In genomic region chr12:75509621-75510020, GRCh38 we compare ENCODE assay signal across 1 cellular context.
TF ChIP-seq lines count a peak whose summit lies in the region.

No MANE protein-coding gene starts in this region.

TF ChIP-seq in IMR-90, 13 proteins besides CTCF, POLR2A, EP300 and RAD21 (continued from another document):
- TF ChIP-seq CHD1 (IDR thresholded peaks at IDR 0.05; ENCODE audit: low read depth, low read length): no peak
- no peak for TF ChIP-seq FOS (IDR thresholded peaks at IDR 0.05; ENCODE audit: low read depth, low read length)
- no peak for TF ChIP-seq RFX5 (IDR thresholded peaks at IDR 0.05; ENCODE audit: low read depth, low read length)
- no peak for TF ChIP-seq MAFK (IDR thresholded peaks at IDR 0.05; ENCODE audit: low read depth, low read length)
